Comparison of ENCODE assay signal across 1 cellular context in genomic region chr4:72983706-72984105, GRCh38.
TF ChIP-seq lines count a peak whose summit lies in the region.

No MANE protein-coding gene starts in this region.

TF ChIP-seq in endothelial cell of umbilical vein, 7 proteins besides CTCF, POLR2A, EP300 and RAD21:
- no peak for TF ChIP-seq JUN (IDR thresholded peaks at IDR 0.05; ENCODE audit: borderline replicate concordance, insufficient read depth, insufficient read length, low read depth)
- no peak for TF ChIP-seq EZH2 (IDR thresholded peaks at IDR 0.05; ENCODE audit: borderline replicate concordance, low read depth, low read length, severe bottlenecking)
- TF ChIP-seq FOS (IDR thresholded peaks at IDR 0.05; ENCODE audit: borderline replicate concordance, insufficient read depth, low read length) = no peak
